1 cellular context compared by ENCODE assay signal in the genomic region with DNA sequence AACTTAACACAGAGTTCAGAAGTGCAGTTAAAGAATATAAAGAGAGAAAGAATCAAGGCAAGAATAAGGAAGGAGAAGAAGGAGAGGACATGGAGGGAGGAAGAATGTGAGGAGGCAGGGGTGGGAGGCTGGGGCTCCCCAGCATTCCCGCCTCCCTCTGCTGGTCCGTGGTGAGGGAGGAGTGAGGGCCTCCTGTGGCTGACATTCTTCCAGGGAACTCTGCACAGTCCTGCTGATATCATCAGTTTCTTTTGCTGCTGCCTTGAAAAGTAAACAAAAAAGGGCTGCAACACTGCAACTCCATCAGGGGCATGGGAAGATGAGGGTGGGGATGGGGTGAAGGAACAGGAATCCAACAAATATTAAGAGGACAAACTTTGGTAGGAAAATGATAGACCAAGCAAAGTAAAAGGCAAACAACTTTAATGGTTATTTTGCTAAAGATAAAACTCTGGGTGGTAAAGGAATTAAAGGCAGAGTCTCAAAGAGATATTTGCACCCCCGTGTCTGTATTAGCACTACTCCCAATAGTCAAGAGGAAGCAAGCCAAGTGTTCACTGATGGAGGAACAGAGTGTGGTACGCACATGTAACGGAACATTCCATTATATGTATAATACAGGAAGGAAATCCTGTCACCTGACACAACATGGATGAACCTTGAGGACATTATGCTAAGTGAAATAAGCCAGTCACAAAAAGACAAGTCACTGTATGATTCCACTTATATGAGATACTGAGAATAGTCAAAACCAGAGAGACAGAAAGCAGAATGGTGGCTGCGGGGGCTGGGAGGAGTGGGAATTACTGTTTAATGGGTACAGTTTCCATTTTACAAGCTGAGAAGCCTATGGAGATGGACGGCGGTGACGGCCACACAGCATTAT.
TF ChIP-seq lines count a peak whose summit lies in the region.

No MANE protein-coding gene starts in this region.

TF ChIP-seq in H1, 55 proteins besides CTCF, POLR2A, EP300 and RAD21:
- 0 out of 2 replicates have a peak, but pooled peaks have one; percentile 15 for TF ChIP-seq FOSL1 (IDR thresholded peaks at IDR 0.05; ENCODE audit: insufficient read depth, low read depth, low read length)
- no peak for TF ChIP-seq BACH1 (IDR thresholded peaks at IDR 0.05; ENCODE audit: low read length)
